Comparison of ENCODE assay signal across 34 cellular contexts in the genomic region with DNA sequence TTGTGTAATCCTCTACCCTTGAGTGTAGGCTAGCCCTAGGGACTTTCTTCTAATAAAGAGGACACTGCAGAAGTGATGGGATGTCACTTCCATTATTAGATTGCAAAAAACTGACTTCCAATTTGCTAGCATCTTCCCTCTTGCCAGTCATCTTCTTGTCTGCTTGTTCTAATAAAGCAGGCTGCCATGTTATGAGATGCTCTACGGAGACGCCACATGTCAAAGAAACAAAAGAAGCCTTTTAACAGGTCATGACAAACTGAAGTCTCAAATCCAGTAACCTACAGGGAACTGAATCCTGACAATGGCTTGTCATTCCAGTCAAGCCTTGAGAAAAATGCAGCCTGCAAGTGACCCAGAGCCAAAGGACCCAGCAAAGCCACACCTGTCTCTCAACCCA.
"Had no signal": no experiment of that assay in that cellular context is flagged by ENCODE, and none has a peak within 500 bp of the region (broad histone marks: within the 10 kb centered on the region; RNA-seq: fewer than 3 reads in every experiment).

No MANE protein-coding gene starts in this region.

- H3K9ac ChIP-seq: KMS-11 had no signal

- H3K4me2 ChIP-seq: KMS-11 had no signal

- H3K4me3 ChIP-seq: MG63 had no signal

- H3K9me3 ChIP-seq: MG63 had no signal

- DNase-seq: Karpas-422, Kasumi-1, MG63, MM.1S, MV-4-11, NCI-H1048, NCI-H1092, NCI-H1092 treated with DMSO at 0.1 percent for 48 hours, NCI-H1105, NCI-H1105 treated with DMSO at 0.1 percent for 48 hours, NCI-H1417, NCI-H1417 treated with DMSO at 0.1 percent for 48 hours, NCI-H1436, NCI-H1436 treated with DMSO at 0.1 percent for 48 hours, NCI-H146, NCI-H1694, NCI-H1694 treated with DMSO at 0.1 percent for 48 hours, NCI-H187, NCI-H187 treated with DMSO at 0.1 percent for 48 hours, NCI-H1930, NCI-H2029, NCI-H2029 treated with DMSO at 0.1 percent for 48 hours, NCI-H2081, NCI-H2081 treated with DMSO at 0.1 percent for 48 hours, NCI-H2107, NCI-H2171, NCI-H2171 treated with DMSO at 0.1 percent for 48 hours, NCI-H2227 treated with DMSO at 0.1 percent for 48 hours, NCI-H226, NCI-H345, NCI-H446, NCI-H446 treated with DMSO at 0.1 percent for 48 hours, NCI-H510A had no signal

- H3K27ac ChIP-seq: KMS-11 had no signal

- H3K27me3 ChIP-seq: MG63 had no signal

- H3K36me3 ChIP-seq: MG63 had no signal
